In genomic region chr15:64464271-64465005, GRCh38 we compare ENCODE assay signal across 1 cellular context.
TF ChIP-seq lines count a peak whose summit lies in the region.

No MANE protein-coding gene starts in this region.

TF ChIP-seq in GM23338, 12 proteins besides CTCF, POLR2A, EP300 and RAD21 (continued from another document):
- TF ChIP-seq ZNF462 (CRISPR knock-in tag; IDR thresholded peaks at IDR 0.05) (no peak), POLR2AphosphoS5 (IDR thresholded peaks at IDR 0.05; ENCODE audit: low read depth) (no peak), STAT1 (IDR thresholded peaks at IDR 0.05; ENCODE audit: unreplicated experiment) (no peak), JUNB (IDR thresholded peaks at IDR 0.05; ENCODE audit: unreplicated experiment) (no peak)
